Comparison of ENCODE assay signal across 8 cellular contexts in the genomic region with DNA sequence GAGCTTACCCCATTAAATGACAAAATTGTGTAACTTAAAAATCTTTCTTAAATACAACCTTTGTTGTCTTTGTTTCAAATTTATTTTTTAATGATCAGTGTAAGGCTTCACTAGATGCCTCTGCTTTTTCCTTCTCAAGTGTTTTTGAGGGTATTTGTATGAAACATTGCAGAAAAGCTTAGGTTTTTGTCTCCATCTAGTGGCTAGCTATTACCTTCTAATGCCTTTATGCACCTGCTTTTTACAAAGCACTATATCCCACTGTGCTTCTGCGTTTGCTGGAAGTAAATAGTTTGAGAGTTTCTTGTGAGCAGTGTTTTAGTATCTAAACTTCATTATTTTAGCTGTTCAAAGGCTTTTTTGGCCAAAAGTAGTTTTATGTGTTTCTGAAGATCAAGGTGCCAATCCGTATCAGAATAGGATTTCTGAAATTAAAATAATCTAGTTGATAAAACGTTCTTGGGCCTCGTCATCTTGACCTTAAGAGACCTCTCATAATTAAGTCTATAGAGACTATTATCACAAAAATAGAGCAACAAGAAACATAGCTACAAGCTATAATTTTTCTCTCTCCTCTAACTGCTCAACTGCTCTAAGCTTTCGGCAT. TPM values are rescaled to one million over a fixed set of nuclear protein-coding genes. Genes with fewer than 3 reads are reported as not detected.
A peak's percentile ranks its signal among the peaks of the same experiment; 100 is the strongest.
DNase-seq lines count a peak whose midpoint lies in the region; ATAC-seq and TF ChIP-seq lines count a peak whose summit lies in the region.

No MANE protein-coding gene starts in this region.

- no peak for TF ChIP-seq EP300 in upper lobe of left lung (IDR thresholded peaks at IDR 0.05)

- no peaks in the 10 kb centered on the region for H3K4me1 Mint-ChIP-seq in MCF 10A (ENCODE audit: insufficient read depth, unreplicated experiment)

- H3K27me3 ChIP-seq in kidney epithelial cell (ENCODE audit: control insufficient read depth, insufficient read depth, low read length) (no peaks in the 10 kb centered on the region), upper lobe of left lung (no peaks in the 10 kb centered on the region)

- no peak overlapping the region for H3K27ac Mint-ChIP-seq in MCF 10A (ENCODE audit: low read depth, unreplicated experiment)

- peak; percentile 62 for DNase-seq in DMS114 treated with DMSO at 0.1 percent for 48 hours (lab: John Stamatoyannopoulos, UW; ENCODE audit: unreplicated experiment)
- peak; percentile 49 to 76 for DNase-seq in NCI-H526 (lab: John Stamatoyannopoulos, UW)
- DNase-seq in MCF 10A (ENCODE audit: unreplicated experiment) = peak; percentile 48
- DNase-seq in kidney epithelial cell (ENCODE audit: low read depth) = peak; percentile 21
- DNase-seq in upper lobe of left lung = no peak

- TF ChIP-seq CTCF in MCF 10A (IDR thresholded peaks at IDR 0.05; ENCODE audit: unreplicated experiment) (peak; percentile 50), kidney epithelial cell (IDR thresholded peaks at IDR 0.05; ENCODE audit: insufficient read depth, low read length, poor library complexity, severe bottlenecking) (peak; percentile 69), upper lobe of left lung (IDR thresholded peaks at IDR 0.05) (peak in 4 of 6 experiments; percentile 38 to 64 (median 43))

- TF ChIP-seq POLR2A in upper lobe of left lung (IDR thresholded peaks at IDR 0.05) = no peak

- H3K36me3 Mint-ChIP-seq in MCF 10A (ENCODE audit: insufficient read depth, unreplicated experiment) = peaks cover 39% of the 10 kb centered on the region

- H3K4me1 ChIP-seq in upper lobe of left lung = no peaks in the 10 kb centered on the region

- WGBS in upper lobe of left lung, 2 donors = 68 to 75% methylated on average over 5 of the region's 5 CpGs

- intact Hi-C loops in MCF 10A (cut with micrococcal nuclease) = loop anchor here (1.0 to 10.0 kb wide), 4 partner anchors 124 to 415 kb away; no protein-coding TSS in a partner anchor

- H3K9me3 Mint-ChIP-seq in MCF 10A (ENCODE audit: unreplicated experiment) = peaks cover 19% of the 10 kb centered on the region

- H3K4me3 Mint-ChIP-seq in MCF 10A (ENCODE audit: unreplicated experiment) = no peak overlapping the region

- CTCF ChIA-PET in MCF 10A (lab: Yijun Ruan, JAX) = interaction anchor here (0.6 to 6.1 kb wide), 37 partner anchors 9 to 408 kb away, joined by 3 to 46 read pairs (median 4); a partner anchor contains a TSS

- no peak overlapping the region for H3K27ac ChIP-seq in upper lobe of left lung

- no peaks in the 10 kb centered on the region for H3K36me3 ChIP-seq in kidney epithelial cell (ENCODE audit: control insufficient read depth, insufficient read depth, low read length)
- peaks cover 4 to 45% (median 33%) of the 10 kb centered on the region in 4 donors for H3K36me3 ChIP-seq in upper lobe of left lung

- H3K9me3 ChIP-seq in upper lobe of left lung = no peaks in the 10 kb centered on the region

- POLR2A ChIA-PET in MCF 10A (lab: Yijun Ruan, JAX) = interaction anchor here (0.7 to 2.0 kb wide), 14 partner anchors 9 to 1157 kb away, joined by 3 to 13 read pairs (median 4); a partner anchor contains a TSS

- BruUV-seq in MCF 10A (replicated peaks; lab: Mats Ljungman, UMichigan) = TSS peak; percentile 15

- no peaks in the 10 kb centered on the region for H3K27me3 Mint-ChIP-seq in MCF 10A (ENCODE audit: insufficient read depth, unreplicated experiment)

- peak; percentile 41 for ATAC-seq in HG03175 (IDR thresholded peaks at IDR 0.05; ENCODE audit: unreplicated experiment)
- ATAC-seq in upper lobe of left lung (ENCODE audit: low FRiP score in 2 of 2) = peak in 1 of 2 donors; percentile 72
- ATAC-seq in HG03095 (IDR thresholded peaks at IDR 0.05; ENCODE audit: unreplicated experiment) = no peak
- ATAC-seq in GM21529 (IDR thresholded peaks at IDR 0.05; ENCODE audit: unreplicated experiment) = no peak

- no peak overlapping the region for H3K4me3 ChIP-seq in kidney epithelial cell (ENCODE audit: low read depth, low read length)
- H3K4me3 ChIP-seq in upper lobe of left lung = no peak overlapping the region

RNA-seq across cellular contexts. Expression of a gene that starts 47.0 kb away (rescaled TPM):
- total RNA-seq in MCF 10A (2022) (56.8 and 57.0 TPM in 2 replicates), kidney epithelial cell (48.0 and 48.4 TPM in 2 replicates), upper lobe of left lung (100 to 1,000 TPM in 1 of 6 donors, 10 to 100 TPM in 5; 29.5 to 128 (median 58.6) TPM)

RNA-seq across cellular contexts. Expression of a gene that starts 56.2 kb away (rescaled TPM):
- not detected in 2 replicates for total RNA-seq in MCF 10A (2022)
- 0.50 and 0.62 TPM in 2 replicates for total RNA-seq in kidney epithelial cell
- total RNA-seq in upper lobe of left lung = 1 to 10 TPM; 1.2 to 6.1 (median 3.1) TPM

Comparison
In these comparisons a context has a peak if more than half of its experiments do, and no peak if none do; other contexts are left out.
1. DNase-seq: peak in DMS114 treated with DMSO at 0.1 percent for 48 hours (single experiment), NCI-H526 (2 of 2), MCF 10A (single experiment) and kidney epithelial cell (single experiment); none in upper lobe of left lung (0 of 2).
2. Peak in every context shown above with its lines, with median percentiles within 50 percentile points of each other: CTCF ChIP-seq.